Comparison of ENCODE assay signal across 8 cellular contexts in the genomic region with DNA sequence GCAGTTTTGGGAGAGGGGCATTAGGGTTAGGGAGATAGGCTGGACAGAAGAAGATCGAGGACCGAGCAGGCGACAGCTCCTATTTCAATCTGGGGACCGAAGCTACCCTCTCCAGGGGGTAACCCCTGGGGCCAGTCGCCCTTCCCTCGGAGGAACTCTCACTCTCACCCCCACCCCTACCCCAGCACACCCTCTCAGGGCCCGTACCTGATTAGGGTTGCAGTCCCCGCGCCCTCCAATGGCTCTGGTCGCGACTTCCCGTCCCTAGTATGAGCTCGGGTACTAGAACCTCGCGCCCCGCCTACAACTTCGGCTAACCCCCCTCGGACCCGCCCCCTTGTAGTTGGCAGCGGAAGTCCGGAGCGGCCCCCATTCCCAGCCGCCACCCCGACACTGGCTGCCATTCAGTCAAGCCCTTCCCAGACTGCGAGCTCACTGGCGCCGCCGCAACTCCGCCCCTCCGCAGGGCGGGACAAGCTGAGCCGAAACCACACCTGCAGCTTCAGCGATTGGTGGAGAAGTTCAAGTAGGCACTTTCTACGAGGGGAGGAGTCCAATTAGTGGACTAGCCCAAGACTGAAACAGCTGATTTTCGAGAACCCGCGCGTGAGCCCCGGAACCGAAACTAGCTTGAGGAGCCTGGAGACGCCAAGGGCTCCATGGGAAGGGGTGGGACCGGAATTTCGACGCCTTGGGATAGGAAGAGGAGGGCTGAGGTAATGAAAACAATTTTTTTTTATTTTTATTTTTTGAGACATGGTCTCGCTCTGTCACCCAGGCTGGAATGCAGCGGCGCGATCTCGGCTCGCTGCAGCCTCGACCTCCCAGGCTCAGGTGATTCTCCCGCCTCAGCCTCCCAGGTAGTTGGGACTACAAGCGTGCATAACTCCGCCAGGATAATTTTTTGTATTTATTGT. TPM values are rescaled to one million over a fixed set of nuclear protein-coding genes. Genes with fewer than 3 reads are reported as not detected.
A peak's percentile ranks its signal among the peaks of the same experiment; 100 is the strongest.
DNase-seq lines count a peak whose midpoint lies in the region; ATAC-seq and FAIRE-seq lines count a peak whose summit lies in the region.

STAT2 (minus strand) TSS at position 257 of the 917 bp plus-strand sequence. CDS start 3,536 bp downstream, outside the sequence.

- no peaks in the 10 kb centered on the region for H3K27me3 ChIP-seq in muscle layer of colon (ENCODE audit: control insufficient read depth in 1 of 2, insufficient read depth in 2 of 2, low read length in 2 of 2)

- H3K27ac ChIP-seq in KOPT-K1 (ENCODE audit: low read depth, low read length, poor library complexity, severe bottlenecking) (peak within 1 kb of the TSS; percentile 74), muscle layer of colon (ENCODE audit: low read depth, low read length) (peak within 1 kb of the TSS; percentile 91)

- H3K36me3 ChIP-seq in KOPT-K1 (ENCODE audit: insufficient read depth, low read length) (peaks cover 13% of the 10 kb centered on the region), muscle layer of colon (ENCODE audit: insufficient read depth, low read length) (peaks cover 12% of the 10 kb centered on the region)

- ATAC-seq in GM21786 (IDR thresholded peaks at IDR 0.05; ENCODE audit: unreplicated experiment), result peak; percentile 92
- peak; percentile 97 for ATAC-seq in activated T-cell treated with anti-CD3 and anti-CD28 coated beads, Interleukin-2, amount 50 U/mL, for 72 hours (replicated peaks in 1 of 2)
- ATAC-seq in esophagus mucosa, result peak; percentile 99

- peaks cover 18% of the 10 kb centered on the region for H3K4me1 ChIP-seq in muscle layer of colon (ENCODE audit: insufficient read depth, low read length)

- H3K9ac ChIP-seq in muscle layer of colon (ENCODE audit: low read length), result peak within 1 kb of the TSS; percentile 81

- H3K27ac Mint-ChIP-seq in activated T-cell treated with anti-CD3 and anti-CD28 coated beads, Interleukin-2, amount 50 U/mL, for 72 hours, result peak within 1 kb of the TSS; percentile 96

- peaks cover 5 to 12% of the 10 kb centered on the region in 2 donors for H3K36me3 Mint-ChIP-seq in activated T-cell treated with anti-CD3 and anti-CD28 coated beads, Interleukin-2, amount 50 U/mL, for 72 hours (ENCODE audit: insufficient read depth in 2 of 2)

- peak within 1 kb of the TSS; percentile 88 to 94 for H3K4me3 Mint-ChIP-seq in activated T-cell treated with anti-CD3 and anti-CD28 coated beads, Interleukin-2, amount 50 U/mL, for 72 hours

- no peaks in the 10 kb centered on the region for H3K9me3 ChIP-seq in KOPT-K1 (ENCODE audit: insufficient read depth, low read length, poor library complexity, severe bottlenecking)
- no peaks in the 10 kb centered on the region for H3K9me3 ChIP-seq in muscle layer of colon (ENCODE audit: low read length)

- peaks cover 38% of the 10 kb centered on the region for H3K4me1 Mint-ChIP-seq in activated T-cell treated with anti-CD3 and anti-CD28 coated beads, Interleukin-2, amount 50 U/mL, for 72 hours (ENCODE audit: low read depth)

- peak; percentile 95 for FAIRE-seq in RCC 7860 (lab: Jason Lieb, UNC)

- DNase-seq in DMS79 (lab: John Stamatoyannopoulos, UW) (peak; percentile 98), RCC 7860 (ENCODE audit: low spot score) (peak; percentile 98)
- peak; percentile 99 to 100 for DNase-seq in activated T-cell treated with anti-CD3 and anti-CD28 coated beads, Interleukin-2, amount 50 U/mL, for 72 hours
- peak; percentile 96 for DNase-seq in stimulated activated CD8-positive, alpha-beta memory T cell treated with anti-CD3 and anti-CD28 coated beads, Interleukin-7, amount 100 ng/mL, for 24 hours (ENCODE audit: low read depth)

- H3K9me3 Mint-ChIP-seq in activated T-cell treated with anti-CD3 and anti-CD28 coated beads, Interleukin-2, amount 50 U/mL, for 72 hours, result no peaks in the 10 kb centered on the region

- H3K4me3 ChIP-seq in muscle layer of colon (ENCODE audit: low read depth in 1 of 2, low read length in 2 of 2), result peak within 1 kb of the TSS; percentile 77 to 95

- no peaks in the 10 kb centered on the region for H3K27me3 Mint-ChIP-seq in activated T-cell treated with anti-CD3 and anti-CD28 coated beads, Interleukin-2, amount 50 U/mL, for 72 hours (ENCODE audit: low read depth)

RNA-seq across cellular contexts. Expression of gene STAT2, which starts in this region (rescaled TPM):
- total RNA-seq in activated T-cell treated with anti-CD3 and anti-CD28 coated beads, Interleukin-2, amount 50 U/mL, for 72 hours, result 100 to 1,000 TPM; 121 to 142 TPM
- total RNA-seq in esophagus mucosa, result 54.5 TPM

Comparison
In these comparisons a context has a peak if more than half of its experiments do, and no peak if none do; other contexts are left out.
1. Peak in every context shown above with its lines: DNase-seq, ATAC-seq, H3K4me3 ChIP-seq and H3K27ac ChIP-seq.